In the genomic region with DNA sequence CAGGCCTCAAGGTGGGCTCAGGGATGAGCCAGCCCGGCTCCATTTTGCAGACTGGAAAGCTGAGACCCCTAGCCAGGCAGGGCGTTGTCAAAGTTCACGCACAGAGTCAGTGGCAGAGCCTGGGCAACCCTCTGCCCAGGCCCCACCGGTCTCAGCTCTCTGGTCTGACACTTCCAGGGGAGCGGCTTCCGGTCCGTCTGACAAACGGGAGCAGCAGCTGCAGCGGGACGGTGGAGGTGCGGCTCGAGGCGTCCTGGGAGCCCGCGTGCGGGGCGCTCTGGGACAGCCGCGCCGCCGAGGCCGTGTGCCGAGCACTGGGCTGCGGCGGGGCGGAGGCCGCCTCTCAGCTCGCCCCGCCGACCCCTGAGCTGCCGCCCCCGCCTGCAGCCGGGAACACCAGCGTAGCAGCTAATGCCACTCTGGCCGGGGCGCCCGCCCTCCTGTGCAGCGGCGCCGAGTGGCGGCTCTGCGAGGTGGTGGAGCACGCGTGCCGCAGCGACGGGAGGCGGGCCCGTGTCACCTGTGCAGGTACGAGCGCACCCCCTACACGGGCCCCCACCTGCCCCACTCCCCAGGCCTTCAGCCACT, we compare ENCODE assay signal across 9 cellular contexts. TPM values are rescaled to one million over a fixed set of nuclear protein-coding genes. Genes with fewer than 3 reads are reported as not detected.
DNase-seq lines count a peak whose midpoint lies in the region; ATAC-seq and TF ChIP-seq lines count a peak whose summit lies in the region.
"Had no signal": no experiment of that assay in that cellular context is flagged by ENCODE, and none has a peak within 500 bp of the region (broad histone marks: within the 10 kb centered on the region; RNA-seq: fewer than 3 reads in every experiment).

No MANE protein-coding gene starts in this region.

- no peak for TF ChIP-seq CTCF in kidney epithelial cell (IDR thresholded peaks at IDR 0.05; ENCODE audit: insufficient read depth, low read length, poor library complexity, severe bottlenecking)

- H3K9ac ChIP-seq in stomach smooth muscle (ENCODE audit: low read length in 2 of 2), result no peak overlapping the region

- DNase-seq in NCI-H748 (lab: John Stamatoyannopoulos, UW; ENCODE audit: unreplicated experiment), result peak; percentile 65
- DNase-seq in NCI-H748 treated with DMSO at 0.1 percent for 48 hours (lab: John Stamatoyannopoulos, UW), result no peak
- no peak for DNase-seq in activated naive CD8-positive, alpha-beta T cell treated with anti-CD3 and anti-CD28 coated beads for 36 hours
- DNase-seq in kidney epithelial cell (ENCODE audit: low read depth), result no peak
- DNase-seq in Ammon's horn (ENCODE audit: low spot score), result no peak
- no peak for DNase-seq in NK-92 (lab: John Stamatoyannopoulos, UW; ENCODE audit: unreplicated experiment)
- DNase-seq: KG1 had no signal

- H3K4me1 Mint-ChIP-seq in activated naive CD8-positive, alpha-beta T cell treated with anti-CD3 and anti-CD28 coated beads for 36 hours, result peaks cover 74% of the 10 kb centered on the region

- H3K36me3 ChIP-seq in kidney epithelial cell (ENCODE audit: control insufficient read depth, insufficient read depth, low read length) (no peaks in the 10 kb centered on the region), stomach smooth muscle (ENCODE audit: control insufficient read depth in 2 of 2, insufficient read depth in 2 of 2, low read length in 2 of 2) (no peaks in the 10 kb centered on the region)

- H3K4me3 Mint-ChIP-seq in activated naive CD8-positive, alpha-beta T cell treated with anti-CD3 and anti-CD28 coated beads for 36 hours, result peak overlapping the region; percentile 11

- H3K9me3 Mint-ChIP-seq in activated naive CD8-positive, alpha-beta T cell treated with anti-CD3 and anti-CD28 coated beads for 36 hours, result no peaks in the 10 kb centered on the region

- H3K27me3 ChIP-seq in kidney epithelial cell (ENCODE audit: control insufficient read depth, insufficient read depth, low read length) (peaks cover 25% of the 10 kb centered on the region), stomach smooth muscle (ENCODE audit: control insufficient read depth in 1 of 2, insufficient read depth in 2 of 2, low read length in 2 of 2) (peaks cover 14 to 20% of the 10 kb centered on the region in 2 donors)

- no peak for ATAC-seq in GM18498 (IDR thresholded peaks at IDR 0.05; ENCODE audit: unreplicated experiment)

- no peaks in the 10 kb centered on the region for H3K9me3 ChIP-seq in stomach smooth muscle (ENCODE audit: control insufficient read depth in 2 of 2, low read length in 2 of 2)

- no peaks in the 10 kb centered on the region for H3K27me3 Mint-ChIP-seq in activated naive CD8-positive, alpha-beta T cell treated with anti-CD3 and anti-CD28 coated beads for 36 hours

- no peak overlapping the region for H3K27ac ChIP-seq in stomach smooth muscle (ENCODE audit: low read length)

- H3K36me3 Mint-ChIP-seq in activated naive CD8-positive, alpha-beta T cell treated with anti-CD3 and anti-CD28 coated beads for 36 hours, result peaks cover 64% of the 10 kb centered on the region

- H3K4me1 ChIP-seq in stomach smooth muscle (ENCODE audit: control insufficient read depth, insufficient read depth, low read length), result peaks cover 18% of the 10 kb centered on the region

- peak overlapping the region; percentile 72 for H3K27ac Mint-ChIP-seq in activated naive CD8-positive, alpha-beta T cell treated with anti-CD3 and anti-CD28 coated beads for 36 hours

- H3K4me3 ChIP-seq in kidney epithelial cell (ENCODE audit: low read depth, low read length) (peak overlapping the region; percentile 12), stomach smooth muscle (ENCODE audit: low read length in 2 of 2) (peak overlapping the region; percentile 49 to 52)

RNA-seq across cellular contexts. Expression of gene CD6, which starts 36.0 kb away (rescaled TPM):
- total RNA-seq in activated naive CD8-positive, alpha-beta T cell treated with anti-CD3 and anti-CD28 coated beads for 36 hours, result 100 to 1,000 TPM; 167 to 169 TPM
- 0.29 and 1.2 TPM in 2 replicates for total RNA-seq in kidney epithelial cell

RNA-seq across cellular contexts. Expression of gene SLC15A3, which starts 55.5 kb away (rescaled TPM):
- 1 to 10 TPM; 6.3 to 6.9 TPM for total RNA-seq in activated naive CD8-positive, alpha-beta T cell treated with anti-CD3 and anti-CD28 coated beads for 36 hours
- total RNA-seq in kidney epithelial cell, result 2.3 and 2.4 TPM in 2 replicates

Comparison
In these comparisons a context has a peak if more than half of its experiments do, and no peak if none do; other contexts are left out.
1. RNA of gene CD6, which starts 36.0 kb away (total RNA-seq): 167 to 169 TPM in activated naive CD8-positive, alpha-beta T cell treated with anti-CD3 and anti-CD28 coated beads for 36 hours; 0.29 to 1.2 TPM in kidney epithelial cell; every median in the first group is over 10 times any median in the second.